Comparison of ENCODE assay signal across 1 cellular context in genomic region chr3:151673974-151674373, GRCh38.
TF ChIP-seq lines count a peak whose summit lies in the region.

No MANE protein-coding gene starts in this region.

TF ChIP-seq in HepG2, 621 proteins besides CTCF, POLR2A, EP300 and RAD21 (continued from another document):
- no peak for TF ChIP-seq CENPX (CRISPR knock-in tag; IDR thresholded peaks at IDR 0.05)
- TF ChIP-seq CREB1 (IDR thresholded peaks at IDR 0.05): no peak
- no peak for TF ChIP-seq CREB1 (CRISPR knock-in tag; IDR thresholded peaks at IDR 0.05)
- no peak for TF ChIP-seq ZMYM4 (CRISPR knock-in tag; IDR thresholded peaks at IDR 0.05)
- no peak for TF ChIP-seq ZNF792 (CRISPR knock-in tag; IDR thresholded peaks at IDR 0.05)
